ENCODE assay signal across 15 cellular contexts in the genomic region with DNA sequence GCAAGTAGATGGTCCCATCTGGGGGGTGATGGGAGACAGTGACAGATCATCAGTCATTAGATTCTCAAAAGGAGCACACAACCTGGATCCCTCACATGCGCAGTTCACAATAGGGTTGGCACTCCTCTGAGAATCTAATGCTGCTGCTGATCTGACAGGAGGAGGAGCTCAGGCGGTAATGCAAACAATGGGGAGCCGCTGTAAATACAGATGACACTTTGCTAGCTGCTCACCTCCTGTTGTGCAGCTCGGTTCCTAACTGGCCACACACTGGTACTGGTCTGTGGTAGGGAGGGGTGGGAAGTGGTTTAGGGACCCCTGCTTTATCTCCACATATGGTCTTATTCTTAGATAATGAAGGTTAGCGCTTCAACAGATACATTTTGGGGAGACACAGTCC.
A peak's percentile ranks its signal among the peaks of the same experiment; 100 is the strongest.
DNase-seq lines count a peak whose midpoint lies in the region; ATAC-seq and TF ChIP-seq lines count a peak whose summit lies in the region.
"Had no signal": no experiment of that assay in that cellular context is flagged by ENCODE, and none has a peak within 500 bp of the region (broad histone marks: within the 10 kb centered on the region; RNA-seq: fewer than 3 reads in every experiment).

No MANE protein-coding gene starts in this region.

- no peaks in the 10 kb centered on the region for H3K36me3 Mint-ChIP-seq in activated CD4-positive, alpha-beta memory T cell treated with anti-CD3 and anti-CD28 coated beads, Interleukin-2, amount 10 ng/mL, durations not matched to agents 7 days and 5 days (ENCODE audit: low read depth)

- intact Hi-C loops in colonic mucosa (cut with DNase I): no loop called here
- intact Hi-C loops in transverse colon (cut with DNase I; ENCODE audit: low total_unique reads): no loop called here

- H3K4me1 ChIP-seq in colonic mucosa (peaks cover 4% of the 10 kb centered on the region), transverse colon (peaks cover 0 to 45% (median 14%) of the 10 kb centered on the region in 4 donors)

- H3K36me3 ChIP-seq in colonic mucosa (no peaks in the 10 kb centered on the region), transverse colon (no peaks in the 10 kb centered on the region)

- H3K27ac Mint-ChIP-seq in stimulated activated naive CD8-positive, alpha-beta T cell treated with anti-CD3 and anti-CD28 coated beads, Interleukin-15, amount 100 ng/mL, for 72 hours: no peak overlapping the region
- H3K27ac Mint-ChIP-seq in activated CD4-positive, alpha-beta memory T cell treated with anti-CD3 and anti-CD28 coated beads, Interleukin-2, amount 10 ng/mL, durations not matched to agents 7 days and 5 days: no peak overlapping the region
- H3K27ac Mint-ChIP-seq: B cell; CD4-positive, alpha-beta T cell; H9 had no signal

- H3K9ac ChIP-seq in colonic mucosa (ENCODE audit: low read depth in 2 of 2, low read length in 2 of 2): no peak overlapping the region

- in situ Hi-C loops in transverse colon (cut with MboI; ENCODE audit: low pct_ligation_motif_present in 1 of 4, low pct_unique_long_range_greater_than_20kb in 1 of 4, low sequenced_read_pairs in 3 of 4): loop anchor here (10.0 to 25.0 kb wide), 6 partner anchors 464 to 1551 kb away; a partner anchor contains a TSS

- no peak for TF ChIP-seq EP300 in transverse colon (IDR thresholded peaks at IDR 0.05; ENCODE audit: low read depth)

- no peaks in the 10 kb centered on the region for H3K27me3 ChIP-seq in colonic mucosa
- H3K27me3 ChIP-seq in transverse colon: no peaks in the 10 kb centered on the region

- WGBS in transverse colon (ENCODE audit: low coverage in 1 of 2), 2 donors: 76 to 83% methylated on average over 2 to 5 of the region's 5 CpGs

- H3K4me3 ChIP-seq in colonic mucosa (no peak overlapping the region), transverse colon (no peak overlapping the region)

- ATAC-seq in stimulated activated naive CD8-positive, alpha-beta T cell treated with anti-CD3 and anti-CD28 coated beads, Interleukin-15, amount 100 ng/mL, for 72 hours: peak; percentile 31
- ATAC-seq in stimulated activated naive CD8-positive, alpha-beta T cell treated with anti-CD3 and anti-CD28 coated beads, Interleukin-15, Interleukin-2, amounts not matched to agents 100 U/mL and 50 U/mL, for 24 hours: no peak

- TF ChIP-seq CTCF in colonic mucosa (IDR thresholded peaks at IDR 0.05) (no peak), transverse colon (IDR thresholded peaks at IDR 0.05) (no peak)

- CTCF ChIA-PET in activated CD4-positive, alpha-beta memory T cell treated with anti-CD3 and anti-CD28 coated beads, Interleukin-2, amount 10 ng/mL, durations not matched to agents 7 days and 5 days (lab: Charles Lee): interaction anchor here (1.0 to 1.3 kb wide), 3 partner anchors 13 to 105 kb away, joined by 3 read pairs; no protein-coding TSS in a partner anchor

- no peaks in the 10 kb centered on the region for H3K9me3 Mint-ChIP-seq in stimulated activated naive CD8-positive, alpha-beta T cell treated with anti-CD3 and anti-CD28 coated beads, Interleukin-15, amount 100 ng/mL, for 72 hours
- no peaks in the 10 kb centered on the region for H3K9me3 Mint-ChIP-seq in activated CD4-positive, alpha-beta memory T cell treated with anti-CD3 and anti-CD28 coated beads, Interleukin-2, amount 10 ng/mL, durations not matched to agents 7 days and 5 days
- H3K9me3 Mint-ChIP-seq: CD4-positive, alpha-beta T cell had no signal

- DNase-seq in NCI-H2227 (lab: John Stamatoyannopoulos, UW; ENCODE audit: unreplicated experiment) (peak; percentile 36), NCI-H2227 treated with DMSO at 0.1 percent for 48 hours (lab: John Stamatoyannopoulos, UW) (no peak), colonic mucosa (peak; percentile 50), transverse colon (peak; percentile 33), NCI-H1694 treated with DMSO at 0.1 percent for 48 hours (lab: John Stamatoyannopoulos, UW) (no peak)
- DNase-seq in stimulated activated naive CD8-positive, alpha-beta T cell treated with anti-CD3 and anti-CD28 coated beads, Interleukin-15, amount 100 ng/mL, for 72 hours: no peak
- no peak for DNase-seq in stimulated activated naive CD8-positive, alpha-beta T cell treated with anti-CD3 and anti-CD28 coated beads, Interleukin-15, Interleukin-2, amounts not matched to agents 100 U/mL and 50 U/mL, for 24 hours
- no peak for DNase-seq in activated CD4-positive, alpha-beta memory T cell treated with anti-CD3 and anti-CD28 coated beads, Interleukin-2, amount 10 ng/mL, durations not matched to agents 7 days and 5 days
- DNase-seq: C1 segment of cervical spinal cord; CD4-positive, alpha-beta T cell; DND-41; GDM1; GOT3; H9 had no signal

- no peak for TF ChIP-seq POLR2A in transverse colon (IDR thresholded peaks at IDR 0.05)

- H3K4me1 Mint-ChIP-seq in stimulated activated naive CD8-positive, alpha-beta T cell treated with anti-CD3 and anti-CD28 coated beads, Interleukin-15, amount 100 ng/mL, for 72 hours: no peaks in the 10 kb centered on the region
- no peaks in the 10 kb centered on the region for H3K4me1 Mint-ChIP-seq in activated CD4-positive, alpha-beta memory T cell treated with anti-CD3 and anti-CD28 coated beads, Interleukin-2, amount 10 ng/mL, durations not matched to agents 7 days and 5 days
- H3K4me1 Mint-ChIP-seq: B cell had no signal

- H3K27ac ChIP-seq in colonic mucosa (no peak overlapping the region), transverse colon (peak overlapping the region; percentile 69 to 85 (median 78))

- H3K9me3 ChIP-seq in colonic mucosa: no peaks in the 10 kb centered on the region
- H3K9me3 ChIP-seq in transverse colon: no peaks in the 10 kb centered on the region

- H3K4me3 Mint-ChIP-seq in stimulated activated naive CD8-positive, alpha-beta T cell treated with anti-CD3 and anti-CD28 coated beads, Interleukin-15, amount 100 ng/mL, for 72 hours: no peak overlapping the region
- no peak overlapping the region for H3K4me3 Mint-ChIP-seq in activated CD4-positive, alpha-beta memory T cell treated with anti-CD3 and anti-CD28 coated beads, Interleukin-2, amount 10 ng/mL, durations not matched to agents 7 days and 5 days
- H3K4me3 Mint-ChIP-seq: B cell; CD4-positive, alpha-beta T cell; H9 had no signal

- H3K27me3 Mint-ChIP-seq in stimulated activated naive CD8-positive, alpha-beta T cell treated with anti-CD3 and anti-CD28 coated beads, Interleukin-15, amount 100 ng/mL, for 72 hours: peaks cover 48% of the 10 kb centered on the region
- H3K27me3 Mint-ChIP-seq in activated CD4-positive, alpha-beta memory T cell treated with anti-CD3 and anti-CD28 coated beads, Interleukin-2, amount 10 ng/mL, durations not matched to agents 7 days and 5 days: peaks cover 41% of the 10 kb centered on the region

- POLR2A ChIA-PET in activated CD4-positive, alpha-beta memory T cell treated with anti-CD3 and anti-CD28 coated beads, Interleukin-2, amount 10 ng/mL, durations not matched to agents 7 days and 5 days (lab: Charles Lee): no interaction called here

Comparison
In these comparisons a context has a peak if more than half of its experiments do, and no peak if none do; other contexts are left out.
1. DNase-seq: peak in NCI-H2227 (single experiment), colonic mucosa (single experiment) and transverse colon (single experiment); none in NCI-H2227 treated with DMSO at 0.1 percent for 48 hours (single experiment), stimulated activated naive CD8-positive, alpha-beta T cell treated with anti-CD3 and anti-CD28 coated beads, Interleukin-15, amount 100 ng/mL, for 72 hours (0 of 2), stimulated activated naive CD8-positive, alpha-beta T cell treated with anti-CD3 and anti-CD28 coated beads, Interleukin-15, Interleukin-2, amounts not matched to agents 100 U/mL and 50 U/mL, for 24 hours (single experiment), NCI-H1694 treated with DMSO at 0.1 percent for 48 hours (single experiment) and activated CD4-positive, alpha-beta memory T cell treated with anti-CD3 and anti-CD28 coated beads, Interleukin-2, amount 10 ng/mL, durations not matched to agents 7 days and 5 days (single experiment).